In the genomic region with DNA sequence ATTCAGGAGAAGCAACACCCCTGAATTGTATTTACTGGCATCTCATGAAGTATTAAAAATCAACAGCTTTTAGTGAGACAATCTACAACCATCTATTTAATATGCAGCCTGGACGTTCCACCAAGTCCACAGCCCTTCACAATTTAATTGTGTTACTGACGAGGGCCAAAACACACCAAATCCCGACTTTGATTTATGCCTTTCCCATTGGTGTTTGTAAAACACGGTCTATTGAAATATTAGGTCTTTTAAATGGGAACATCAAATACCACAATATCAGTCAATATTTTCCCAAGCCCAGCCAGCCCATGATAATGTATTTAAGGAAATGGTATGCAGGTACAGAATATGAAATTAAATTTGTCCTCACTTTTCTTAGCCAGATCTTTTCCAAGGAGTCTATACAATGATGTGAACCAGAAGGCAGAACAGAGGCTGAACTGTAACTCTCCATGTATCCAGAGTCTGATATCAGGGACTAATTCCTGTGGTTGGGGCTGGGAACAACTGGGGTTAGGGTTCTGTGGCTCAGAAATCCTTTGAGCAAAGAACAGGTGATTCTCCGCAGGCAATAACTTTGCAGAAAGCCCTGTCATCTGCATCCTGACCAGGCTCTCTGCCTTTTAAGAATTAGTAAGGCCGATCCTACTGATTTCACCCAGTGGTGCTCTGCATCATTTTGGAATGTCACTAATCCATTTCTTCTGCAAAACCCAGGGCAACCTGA, we compare ENCODE assay signal across 24 cellular contexts.
"Had no signal": no experiment of that assay in that cellular context is flagged by ENCODE, and none has a peak within 500 bp of the region (broad histone marks: within the 10 kb centered on the region; RNA-seq: fewer than 3 reads in every experiment).

No MANE protein-coding gene starts in this region.

- H3K9me3 ChIP-seq: colonic mucosa, thoracic aorta, tibial nerve, upper lobe of left lung had no signal

- H3K4me3 Mint-ChIP-seq: dendritic cell treated with granulocyte-macrophage colony-stimulating factor and Interleukin-4, amounts not matched to agents 40 ng/mL and 50 ng/mL, for 4 days; endodermal cell; memory B cell; naive B cell; natural killer cell treated with Interleukin-12 subunit alpha and Interleukin-12 subunit beta and Interleukin-15 and Interleukin-18, amount 100 ng/mL, for 72 hours; neural progenitor cell; stimulated activated naive B cell treated with anti-CD40 and anti-IgM and Interleukin-4, amounts not matched to agents 10 μg/mL and 1 μg/mL and 100 μg/mL, for 72 hours; stimulated activated naive CD8-positive, alpha-beta T cell treated with anti-CD3 and anti-CD28 coated beads, Interleukin-15, Interleukin-2, amounts not matched to agents 100 ng/mL and 50 ng/mL, for 24 hours had no signal

- H3K36me3 ChIP-seq: colonic mucosa, neural progenitor cell, thoracic aorta, tibial nerve, upper lobe of left lung had no signal

- H3K27me3 Mint-ChIP-seq: progenitor cell of endocrine pancreas had no signal

- H3K9ac ChIP-seq: neural progenitor cell, parathyroid adenoma had no signal

- DNase-seq: colonic mucosa; effector CD8-positive, alpha-beta T cell; endodermal cell; foreskin keratinocyte; glutamatergic neuron; left ventricle myocardium superior; naive B cell; right cardiac atrium; stimulated activated CD4-positive, alpha-beta T cell treated with anti-CD3 and anti-CD28 coated beads, Interleukin-15, amount 100 ng/mL, for 24 hours; stimulated activated CD4-positive, alpha-beta T cell treated with anti-CD3 and anti-CD28 coated beads, Interleukin-2, amount 100 ng/mL, for 48 hours; stimulated activated naive B cell treated with anti-CD40 and anti-IgM and Interleukin-4, amounts not matched to agents 10 μg/mL and 1 μg/mL and 100 μg/mL, for 72 hours; upper lobe of left lung had no signal

- H3K9me3 Mint-ChIP-seq: dendritic cell treated with granulocyte-macrophage colony-stimulating factor and Interleukin-4, amounts not matched to agents 40 ng/mL and 50 ng/mL, for 4 days; endodermal cell; memory B cell; natural killer cell treated with Interleukin-12 subunit alpha and Interleukin-12 subunit beta and Interleukin-15 and Interleukin-18, amount 100 ng/mL, for 72 hours; neural progenitor cell; stimulated activated naive B cell treated with anti-CD40 and anti-IgM and Interleukin-4, amounts not matched to agents 10 μg/mL and 1 μg/mL and 100 μg/mL, for 72 hours; stimulated activated naive CD8-positive, alpha-beta T cell treated with anti-CD3 and anti-CD28 coated beads, Interleukin-15, Interleukin-2, amounts not matched to agents 100 ng/mL and 50 ng/mL, for 24 hours had no signal

- ATAC-seq: esophagus mucosa; foreskin keratinocyte; left ventricle myocardium superior; right cardiac atrium; stimulated activated naive B cell treated with anti-CD40 and anti-IgM and Interleukin-4, amounts not matched to agents 10 μg/mL and 1 μg/mL and 100 μg/mL, for 72 hours had no signal

- H3K36me3 Mint-ChIP-seq: memory B cell; naive B cell; natural killer cell treated with Interleukin-12 subunit alpha and Interleukin-12 subunit beta and Interleukin-15 and Interleukin-18, amount 100 ng/mL, for 72 hours; neural progenitor cell; stimulated activated naive B cell treated with anti-CD40 and anti-IgM and Interleukin-4, amounts not matched to agents 10 μg/mL and 1 μg/mL and 100 μg/mL, for 72 hours had no signal

- H3K27me3 ChIP-seq: colonic mucosa, foreskin keratinocyte, neural progenitor cell, tibial nerve, upper lobe of left lung had no signal

- H3K27ac Mint-ChIP-seq: dendritic cell treated with granulocyte-macrophage colony-stimulating factor and Interleukin-4, amounts not matched to agents 40 ng/mL and 50 ng/mL, for 4 days; endodermal cell; memory B cell; natural killer cell treated with Interleukin-12 subunit alpha and Interleukin-12 subunit beta and Interleukin-15 and Interleukin-18, amount 100 ng/mL, for 72 hours; neural progenitor cell; progenitor cell of endocrine pancreas; stimulated activated naive B cell treated with anti-CD40 and anti-IgM and Interleukin-4, amounts not matched to agents 10 μg/mL and 1 μg/mL and 100 μg/mL, for 72 hours; stimulated activated naive CD8-positive, alpha-beta T cell treated with anti-CD3 and anti-CD28 coated beads, Interleukin-15, Interleukin-2, amounts not matched to agents 100 ng/mL and 50 ng/mL, for 24 hours had no signal

- H3K27ac ChIP-seq: colonic mucosa, epithelial cell of prostate, foreskin keratinocyte, neural progenitor cell, parathyroid adenoma, thoracic aorta, tibial nerve, upper lobe of left lung had no signal

- H3K4me3 ChIP-seq: colonic mucosa, lung, neural progenitor cell, thoracic aorta, tibial nerve, upper lobe of left lung had no signal

- H3K4me1 ChIP-seq: foreskin keratinocyte, neural progenitor cell, parathyroid adenoma had no signal

- H3K4me1 Mint-ChIP-seq: memory B cell; naive B cell; stimulated activated naive B cell treated with anti-CD40 and anti-IgM and Interleukin-4, amounts not matched to agents 10 μg/mL and 1 μg/mL and 100 μg/mL, for 72 hours had no signal
